ENCODE assay signal across 8 cellular contexts in genomic region chr22:40204331-40205116, GRCh38. TPM values are rescaled to one million over a fixed set of nuclear protein-coding genes. Genes with fewer than 3 reads are reported as not detected.
DNase-seq lines count a peak whose midpoint lies in the region; ATAC-seq, FAIRE-seq and TF ChIP-seq lines count a peak whose summit lies in the region.

No MANE protein-coding gene starts in this region.

- H3K4me3 ChIP-seq in K562 (no peak overlapping the region), uterus (no peak overlapping the region)

- H2AFZ ChIP-seq in K562 (ENCODE audit: low read depth, low read length): no peak overlapping the region

- TF ChIP-seq EP300 in K562 (IDR thresholded peaks at IDR 0.05; ENCODE audit: low read length): no peak

- no peak for TF ChIP-seq RAD21 in K562 (CRISPR knock-in tag; conservative IDR thresholded peaks at IDR 0.05 in 1 of 2, IDR thresholded peaks at IDR 0.05 in 1 of 2)

- peaks cover 12% of the 10 kb centered on the region for H4K20me1 ChIP-seq in K562 (replicated peaks; ENCODE audit: control insufficient read depth, insufficient read depth, low read length)

- H3K27ac ChIP-seq in K562 (ENCODE audit: extremely low read depth, low read depth, low read length): no peak overlapping the region
- peak overlapping the region; percentile 38 to 72 for H3K27ac ChIP-seq in uterus

- no peak overlapping the region for H3K4me3 Mint-ChIP-seq in activated naive CD4-positive, alpha-beta T cell treated with anti-CD3 and anti-CD28 coated beads, Interleukin-2, amount 50 U/mL, for 24 hours

- H3K4me1 ChIP-seq in K562 (replicated peaks in 1 of 2; ENCODE audit: control insufficient read depth in 2 of 2, insufficient read depth in 2 of 2, low read length in 2 of 2): peaks cover 0 to 14% of the 10 kb centered on the region in 2 experiments; a peak in 2 of 5 replicates
- peaks cover 0 to 7% of the 10 kb centered on the region in 2 donors for H3K4me1 ChIP-seq in uterus

- H3K27ac Mint-ChIP-seq in activated naive CD4-positive, alpha-beta T cell treated with anti-CD3 and anti-CD28 coated beads, Interleukin-2, amount 50 U/mL, for 24 hours: peak overlapping the region; percentile 97

- H3K9me3 Mint-ChIP-seq in activated naive CD4-positive, alpha-beta T cell treated with anti-CD3 and anti-CD28 coated beads, Interleukin-2, amount 50 U/mL, for 24 hours: no peaks in the 10 kb centered on the region

- FAIRE-seq in K562 (lab: Jason Lieb, UNC): peak; percentile 26

- POLR2A ChIA-PET in K562 (lab: Yijun Ruan, JAX): no interaction called here

- CTCF ChIA-PET in K562 (lab: Yijun Ruan, JAX; ENCODE audit: low intra/inter-chr PET ratio): no interaction called here

- H3K27me3 ChIP-seq in K562 (ENCODE audit: control insufficient read depth in 2 of 2, insufficient read depth in 2 of 2, low read length in 2 of 2): no peaks in the 10 kb centered on the region
- no peaks in the 10 kb centered on the region for H3K27me3 ChIP-seq in uterus

- peaks cover 4% of the 10 kb centered on the region for H3K36me3 Mint-ChIP-seq in activated naive CD4-positive, alpha-beta T cell treated with anti-CD3 and anti-CD28 coated beads, Interleukin-2, amount 50 U/mL, for 24 hours

- no peaks in the 10 kb centered on the region for H3K9me1 ChIP-seq in K562 (ENCODE audit: control insufficient read depth, insufficient read depth, low read length)

- H3K27me3 Mint-ChIP-seq in activated naive CD4-positive, alpha-beta T cell treated with anti-CD3 and anti-CD28 coated beads, Interleukin-2, amount 50 U/mL, for 24 hours: no peaks in the 10 kb centered on the region

- H3K9ac ChIP-seq in K562 (ENCODE audit: insufficient read depth in 1 of 2, low read depth in 2 of 2, low read length in 2 of 2): no peak overlapping the region

- 88% methylated on average over 4 of the region's 4 CpGs for WGBS in K562 (ENCODE audit: insufficient coverage, low coverage, missing lambda C conversion rate)

- in situ Hi-C loops in K562 (cut with MboI): no loop called here

- DNase-seq in activated naive CD4-positive, alpha-beta T cell (lab: John Stamatoyannopoulos, UW): no peak
- DNase-seq in K562 (ENCODE audit: extremely low read depth in 1 of 4, low spot score in 3 of 4) (no peak), left lobe of liver (ENCODE audit: low spot score) (no peak), uterus (peak in 1 of 2 donors; percentile 34), NCI-H524 treated with DMSO at 0.1 percent for 48 hours (lab: John Stamatoyannopoulos, UW) (no peak), NCI-H187 (lab: John Stamatoyannopoulos, UW) (no peak)

- intact Hi-C loops in K562 (cut with micrococcal nuclease): no loop called here
- intact Hi-C loops in uterus (cut with DNase I; ENCODE audit: low total_unique reads): no loop called here

- TF ChIP-seq CTCF in K562 (IDR thresholded peaks at IDR 0.05 in 2 of 3, conservative IDR thresholded peaks at IDR 0.05 in 1 of 3; ENCODE audit: insufficient read depth in 2 of 3, low read depth in 1 of 3, low read length in 3 of 3) (no peak), uterus (IDR thresholded peaks at IDR 0.05) (no peak)

- no peak for TF ChIP-seq POLR2A in K562 (conservative IDR thresholded peaks at IDR 0.05)
- TF ChIP-seq POLR2A in uterus (IDR thresholded peaks at IDR 0.05): no peak

- peaks cover 89% of the 10 kb centered on the region for H3K79me2 ChIP-seq in K562 (ENCODE audit: control insufficient read depth, insufficient read depth, low read length)

- H3K36me3 ChIP-seq in K562 (ENCODE audit: control insufficient read depth, insufficient read depth, low read length) (0 out of 3 replicates have a peak, but pooled peaks cover 3% of the 10 kb centered on the region), uterus (no peaks in the 10 kb centered on the region)

- BruUV-seq in K562 (replicated peaks; lab: Mats Ljungman, UMichigan): no TSS peak

- no peak overlapping the region for H3K4me2 ChIP-seq in K562 (ENCODE audit: insufficient read depth, low read length)

- H3K4me1 Mint-ChIP-seq in activated naive CD4-positive, alpha-beta T cell treated with anti-CD3 and anti-CD28 coated beads, Interleukin-2, amount 50 U/mL, for 24 hours: peaks cover 82% of the 10 kb centered on the region

- ATAC-seq in K562: no peak
- ATAC-seq in left lobe of liver: peak; percentile 78
- ATAC-seq in HG02642 (IDR thresholded peaks at IDR 0.05; ENCODE audit: poor library complexity, unreplicated experiment): no peak

- no peaks in the 10 kb centered on the region for H3K9me3 ChIP-seq in K562 (replicated peaks; ENCODE audit: control insufficient read depth, insufficient read depth, low read depth, low read length)
- no peaks in the 10 kb centered on the region for H3K9me3 ChIP-seq in uterus

TF ChIP-seq in K562, 482 proteins besides CTCF, POLR2A, EP300 and RAD21:
- TF ChIP-seq ZNF77 (CRISPR knock-in tag; IDR thresholded peaks at IDR 0.05) (no peak), TFE3 (CRISPR knock-in tag; IDR thresholded peaks at IDR 0.05) (no peak)

RNA-seq across cellular contexts. Expression of gene TNRC6B, which starts 26.8 kb away (rescaled TPM):
- total RNA-seq in K562 (2011; cell fraction: chromatin; rRNA removed; ENCODE audit: low replicate concordance): 39.3 and 85.7 TPM in 2 replicates
- 26.1 and 28.3 TPM in 2 replicates for total RNA-seq in K562 (2011; cell fraction: nucleolus; rRNA removed)
- total RNA-seq in K562 (2011; cell fraction: nucleoplasm; rRNA removed): 39.1 and 62.4 TPM in 2 replicates
- total RNA-seq in K562 (2014; rRNA removed) (7.4 and 11.0 TPM in 2 replicates), K562 (2014; rRNA removed; fragmentation: Illumina TruSeq; extraction: Trizol) (10.8 and 13.7 TPM in 2 replicates), K562 (2015; rRNA removed; fragmentation: Illumina TruSeq; extraction: Trizol) (10.3 and 11.5 TPM in 2 replicates), K562 (2021) (17.6 and 18.8 TPM in 2 replicates), left lobe of liver (29.0 TPM), uterus (10 to 100 TPM; 10.5 to 76.0 (median 37.2) TPM)
- polyA plus RNA-seq in K562 (2011; rRNA removed) (5.8 and 7.4 TPM in 2 replicates), K562 (2014; fragmentation: Illumina TruSeq; extraction: Trizol) (5.3 and 5.8 TPM in 2 replicates), K562 (2014; fragmentation: Nextera tagmentation; extraction: Ambion mirVana) (10 to 100 TPM in 1 of 2 experiments, under 1 TPM in 1; 0.96 to 14.7 TPM), K562 (2014; rRNA removed) (6.9 and 7.3 TPM in 2 replicates)
- 6.8 and 7.2 TPM in 2 replicates for polyA plus RNA-seq in K562 (2011; cell fraction: cytosol; rRNA removed)
- polyA plus RNA-seq in K562 (2011; cell fraction: nucleus; rRNA removed): 10.6 and 12.9 TPM in 2 replicates
- 3.8 and 6.0 TPM in 2 replicates for polyA plus RNA-seq in K562 (2012)
- polyA minus RNA-seq in K562 (2011; rRNA and poly(A)+ RNA removed): 20.1 and 24.7 TPM in 2 replicates
- polyA minus RNA-seq in K562 (2011; cell fraction: cytosol; rRNA and poly(A)+ RNA removed): 9.8 and 11.2 TPM in 2 replicates
- polyA minus RNA-seq in K562 (2011; cell fraction: nucleus; rRNA and poly(A)+ RNA removed): 13.3 and 30.9 TPM in 2 replicates
